In the genomic region with DNA sequence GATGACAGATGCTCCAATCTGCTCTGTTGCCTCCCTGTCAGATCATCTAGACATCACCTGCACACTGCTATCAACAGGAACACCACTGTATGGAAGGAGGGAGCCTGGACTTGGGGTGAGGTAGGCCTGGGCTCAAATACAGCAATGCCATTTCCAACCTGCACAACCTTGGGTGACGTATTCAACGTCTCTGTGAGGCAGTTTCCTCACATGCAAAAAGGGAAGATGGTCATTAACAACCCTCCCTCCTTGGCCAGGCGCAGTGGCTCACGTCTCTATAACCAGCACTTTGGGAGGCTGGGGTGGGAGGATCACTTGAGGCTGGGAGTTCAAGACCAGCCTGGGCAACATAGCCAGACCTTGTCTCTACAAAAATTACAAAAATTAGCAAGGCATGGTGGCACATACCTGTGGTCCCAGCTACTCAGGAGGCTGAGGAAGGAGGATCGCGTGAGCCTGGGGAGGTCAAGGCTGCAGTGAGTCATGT, we compare ENCODE assay signal across 12 cellular contexts. TPM values are rescaled to one million over a fixed set of nuclear protein-coding genes. Genes with fewer than 3 reads are reported as not detected.
DNase-seq lines count a peak whose midpoint lies in the region; ATAC-seq, FAIRE-seq and TF ChIP-seq lines count a peak whose summit lies in the region.
"Had no signal": no experiment of that assay in that cellular context is flagged by ENCODE, and none has a peak within 500 bp of the region (broad histone marks: within the 10 kb centered on the region; RNA-seq: fewer than 3 reads in every experiment).

No MANE protein-coding gene starts in this region.

- peaks cover 0 to 30% of the 10 kb centered on the region in 2 donors for H3K36me3 ChIP-seq in left lung
- H3K36me3 ChIP-seq in thymus (ENCODE audit: control insufficient read depth, insufficient read depth): peaks cover 6% of the 10 kb centered on the region
- H3K36me3 ChIP-seq: BE2C had no signal

- ATAC-seq in Right ventricle myocardium superior (ENCODE audit: poor library complexity) (no peak), left lung (no peak)
- ATAC-seq in activated naive CD4-positive, alpha-beta T cell treated with anti-CD3 and anti-CD28 coated beads, Interleukin-2, amount 50 U/mL, for 72 hours: peak in 1 of 2 donors; percentile 30

- DNase-seq in Right ventricle myocardium superior (peak; percentile 31), cardiac septum (ENCODE audit: low spot score) (no peak), left lung (no peak), inferior parietal cortex (ENCODE audit: extremely low spot score) (no peak), GM12892 (ENCODE audit: insufficient read length) (no peak), erythroblast (lab: John Stamatoyannopoulos, UW) (no peak)
- DNase-seq in activated naive CD4-positive, alpha-beta T cell treated with anti-CD3 and anti-CD28 coated beads, Interleukin-2, amount 50 U/mL, for 72 hours (ENCODE audit: low spot score in 2 of 2): no peak
- DNase-seq: BE2C had no signal

- intact Hi-C loops in Right ventricle myocardium superior (cut with DNase I): no loop called here
- intact Hi-C loops in cardiac septum (cut with DNase I): no loop called here
- intact Hi-C loops in left lung (cut with DNase I): no loop called here

- H3K4me1 ChIP-seq in left lung (peaks cover 0 to 25% of the 10 kb centered on the region in 2 donors), thymus (ENCODE audit: control insufficient read depth, insufficient read depth, low read length) (peaks cover 24% of the 10 kb centered on the region)
- H3K4me1 ChIP-seq: BE2C, body of pancreas had no signal

- H3K36me3 Mint-ChIP-seq in activated naive CD4-positive, alpha-beta T cell treated with anti-CD3 and anti-CD28 coated beads, Interleukin-2, amount 50 U/mL, for 72 hours: peaks cover 6 to 29% of the 10 kb centered on the region in 2 donors

- peak overlapping the region; percentile 97 to 99 for H3K27ac Mint-ChIP-seq in activated naive CD4-positive, alpha-beta T cell treated with anti-CD3 and anti-CD28 coated beads, Interleukin-2, amount 50 U/mL, for 72 hours

- H3K27ac ChIP-seq in left lung (peak overlapping the region; percentile 21 to 89), thymus (ENCODE audit: low read depth) (peak overlapping the region; percentile 98)
- H3K27ac ChIP-seq: KMS-11 had no signal

- H3K9me3 Mint-ChIP-seq in activated naive CD4-positive, alpha-beta T cell treated with anti-CD3 and anti-CD28 coated beads, Interleukin-2, amount 50 U/mL, for 72 hours: peaks cover 3% of the 10 kb centered on the region in 2 donors

- H3K27me3 ChIP-seq in left lung (no peaks in the 10 kb centered on the region), thymus (ENCODE audit: control insufficient read depth, insufficient read depth) (no peaks in the 10 kb centered on the region)
- H3K27me3 ChIP-seq: BE2C, body of pancreas had no signal

- H3K4me3 ChIP-seq in left lung: no peak overlapping the region
- H3K4me3 ChIP-seq in thymus (ENCODE audit: low read length): peak overlapping the region; percentile 17
- H3K4me3 ChIP-seq: body of pancreas had no signal

- no peak for FAIRE-seq in GM12892 (lab: Jason Lieb, UNC)

- no peak for TF ChIP-seq CTCF in left lung (IDR thresholded peaks at IDR 0.05)

- no peak for TF ChIP-seq POLR2A in GM12892 (IDR thresholded peaks at IDR 0.05; ENCODE audit: low read depth, low read length)
- no peak for TF ChIP-seq POLR2A in erythroblast (IDR thresholded peaks at IDR 0.05; ENCODE audit: low read length)

- 42% methylated on average over 6 of the region's 6 CpGs for WGBS in thymus

- H3K9me3 ChIP-seq in left lung: no peaks in the 10 kb centered on the region
- H3K9me3 ChIP-seq in thymus (ENCODE audit: control insufficient read depth): no peaks in the 10 kb centered on the region
- H3K9me3 ChIP-seq: BE2C, body of pancreas had no signal

RNA-seq across cellular contexts. Expression of gene XRCC1, which starts 13.1 kb away (rescaled TPM):
- 12.4 TPM for total RNA-seq in Right ventricle myocardium superior
- total RNA-seq in cardiac septum: 17.9 TPM
- 10 to 100 TPM; 36.9 to 39.5 TPM for total RNA-seq in activated naive CD4-positive, alpha-beta T cell treated with anti-CD3 and anti-CD28 coated beads, Interleukin-2, amount 50 U/mL, for 72 hours
- total RNA-seq in left lung: 10 to 100 TPM; 25.2 to 30.6 TPM
- 23.2 TPM for polyA plus RNA-seq in thymus
- polyA plus RNA-seq in GM12892 (2012; ENCODE audit: missing spikeins): 23.5 TPM

RNA-seq across cellular contexts. Expression of gene PINLYP, which starts 13.3 kb away (rescaled TPM):
- 0.46 TPM for total RNA-seq in Right ventricle myocardium superior
- 1.7 TPM for total RNA-seq in cardiac septum
- 1 to 10 TPM; 6.5 to 9.0 TPM for total RNA-seq in activated naive CD4-positive, alpha-beta T cell treated with anti-CD3 and anti-CD28 coated beads, Interleukin-2, amount 50 U/mL, for 72 hours
- total RNA-seq in left lung: 1 to 10 TPM; 6.2 to 7.1 TPM
- polyA plus RNA-seq in thymus: 12.3 TPM
- polyA plus RNA-seq in GM12892 (2012; ENCODE audit: missing spikeins): 0.89 TPM

RNA-seq across cellular contexts. Expression of gene ZNF575, which starts 29.3 kb away (rescaled TPM):
- total RNA-seq in Right ventricle myocardium superior: 1.5 TPM
- 1.7 TPM for total RNA-seq in cardiac septum
- 1 to 10 TPM in 1 of 2 donors, under 1 TPM in 1; 0.98 to 3.3 TPM for total RNA-seq in activated naive CD4-positive, alpha-beta T cell treated with anti-CD3 and anti-CD28 coated beads, Interleukin-2, amount 50 U/mL, for 72 hours
- 1 to 10 TPM; 2.1 to 2.5 TPM for total RNA-seq in left lung
- polyA plus RNA-seq in thymus: 2.5 TPM
- 0.85 TPM for polyA plus RNA-seq in GM12892 (2012; ENCODE audit: missing spikeins)
- polyA plus RNA-seq: neural cell had no signal

RNA-seq across cellular contexts. Expression of gene IRGQ, which starts 33.7 kb away (rescaled TPM):
- total RNA-seq in Right ventricle myocardium superior: 16.7 TPM
- total RNA-seq in cardiac septum: 30.2 TPM
- total RNA-seq in activated naive CD4-positive, alpha-beta T cell treated with anti-CD3 and anti-CD28 coated beads, Interleukin-2, amount 50 U/mL, for 72 hours: 10 to 100 TPM; 21.6 to 29.4 TPM
- 10 to 100 TPM; 22.0 to 27.6 TPM for total RNA-seq in left lung
- 7.5 TPM for polyA plus RNA-seq in thymus
- polyA plus RNA-seq in GM12892 (2012; ENCODE audit: missing spikeins): 4.8 TPM

RNA-seq across cellular contexts. Expression of gene ZNF576, which starts 34.1 kb away (rescaled TPM):
- total RNA-seq in Right ventricle myocardium superior (12.3 TPM), cardiac septum (11.5 TPM), left lung (10 to 100 TPM; 11.5 to 14.4 TPM)
- 10 to 100 TPM; 15.9 to 19.6 TPM for total RNA-seq in activated naive CD4-positive, alpha-beta T cell treated with anti-CD3 and anti-CD28 coated beads, Interleukin-2, amount 50 U/mL, for 72 hours
- polyA plus RNA-seq in thymus: 10.3 TPM
- 7.1 TPM for polyA plus RNA-seq in GM12892 (2012; ENCODE audit: missing spikeins)
